Comparison of ENCODE assay signal across 20 cellular contexts in genomic region chr20:35021063-35021462, GRCh38.
DNase-seq lines count a peak whose midpoint lies in the region; ATAC-seq and TF ChIP-seq lines count a peak whose summit lies in the region.
"Had no signal": no experiment of that assay in that cellular context is flagged by ENCODE, and none has a peak within 500 bp of the region (broad histone marks: within the 10 kb centered on the region; RNA-seq: fewer than 3 reads in every experiment).

No MANE protein-coding gene starts in this region.

- CTCF ChIA-PET in RWPE1 (lab: Yijun Ruan, JAX) = no interaction called here
- CTCF ChIA-PET in GM10248 (lab: Yijun Ruan, JAX) = interaction anchor here (1.3 to 1.4 kb wide), 2 partner anchors 75 to 148 kb away, joined by 4 read pairs; partner anchors contain the start of gene GGT7

- DNase-seq in RWPE1 (ENCODE audit: low spot score) = no peak
- peak; percentile 50 to 89 for DNase-seq in cardiac fibroblast (ENCODE audit: low read depth in 2 of 2)
- DNase-seq in right atrium auricular region (ENCODE audit: low spot score) = no peak
- peak; percentile 90 for DNase-seq in pulmonary artery endothelial cell (ENCODE audit: low read depth, low spot score)
- DNase-seq in pons (ENCODE audit: low spot score) = no peak
- no peak for DNase-seq in NCI-H524 (lab: John Stamatoyannopoulos, UW)
- DNase-seq in GM10248 (ENCODE audit: extremely low spot score) = no peak
- DNase-seq: activated B cell treated with CpG ODN at 0.5 μM for 24 hours; activated gamma-delta T cell treated with Interleukin-2 at 50 U/mL for 16 hours; effector CD8-positive, alpha-beta T cell; foreskin keratinocyte; mammary epithelial cell; NCI-H1417 treated with DMSO at 0.1 percent for 48 hours; NK-92 treated with Interleukin-12 subunit alpha and Interleukin-12 subunit beta, amount 100 ng/mL, for 24 hours; RPMI8226; stimulated activated CD4-positive, alpha-beta T cell treated with anti-CD3 and anti-CD28 coated beads, Interleukin-2, amount 100 ng/mL, for 48 hours had no signal

- H3K9me3 ChIP-seq in right atrium auricular region = no peaks in the 10 kb centered on the region
- H3K9me3 ChIP-seq: Caco-2, tibial nerve had no signal

- peak overlapping the region; percentile 30 for H3K27ac ChIP-seq in RWPE1
- H3K27ac ChIP-seq in right atrium auricular region = peak overlapping the region; percentile 17 to 43
- H3K27ac ChIP-seq: foreskin keratinocyte, tibial nerve had no signal

- no peaks in the 10 kb centered on the region for H3K27me3 ChIP-seq in right atrium auricular region
- H3K27me3 ChIP-seq: foreskin keratinocyte, tibial nerve had no signal

- H3K4me3 ChIP-seq in cardiac fibroblast (replicated peaks in 1 of 2; ENCODE audit: low read depth in 2 of 2, low read length in 2 of 2) = no peak overlapping the region
- no peak overlapping the region for H3K4me3 ChIP-seq in right atrium auricular region
- H3K4me3 ChIP-seq: GM12878, tibial nerve had no signal

- no peak for ATAC-seq in HG02884 (IDR thresholded peaks at IDR 0.05; ENCODE audit: unreplicated experiment)
- ATAC-seq: foreskin keratinocyte, GM12878 had no signal

- TF ChIP-seq CTCF in RWPE1 (conservative IDR thresholded peaks at IDR 0.05; ENCODE audit: low read depth) (no peak), cardiac fibroblast (IDR thresholded peaks at IDR 0.05; ENCODE audit: low read depth, low read length) (no peak), right atrium auricular region (IDR thresholded peaks at IDR 0.05) (no peak), GM10248 (IDR thresholded peaks at IDR 0.05; ENCODE audit: control extremely low read depth, extremely low read depth, low read depth, missing control alignments) (no peak)

- H3K36me3 ChIP-seq in right atrium auricular region = peaks cover 47% of the 10 kb centered on the region

- peaks cover 0 to 16% of the 10 kb centered on the region in 2 donors for H3K4me1 ChIP-seq in right atrium auricular region
- H3K4me1 ChIP-seq: Caco-2, foreskin keratinocyte had no signal

- POLR2A ChIA-PET in RWPE1 (lab: Yijun Ruan, JAX; ENCODE audit: low non-redundant PET) = no interaction called here
- POLR2A ChIA-PET in GM10248 (lab: Yijun Ruan, JAX) = interaction anchor here (0.5 kb wide), 1 partner anchor 11 kb away, joined by 5 read pairs; no protein-coding TSS in a partner anchor

Comparison
In these comparisons a context has a peak if more than half of its experiments do, and no peak if none do; other contexts are left out.
1. DNase-seq: peak in cardiac fibroblast (2 of 2) and pulmonary artery endothelial cell (single experiment); none in RWPE1 (single experiment), right atrium auricular region (single experiment), pons (single experiment), NCI-H524 (0 of 2) and GM10248 (single experiment).